Comparison of ENCODE assay signal across 12 cellular contexts in the genomic region with DNA sequence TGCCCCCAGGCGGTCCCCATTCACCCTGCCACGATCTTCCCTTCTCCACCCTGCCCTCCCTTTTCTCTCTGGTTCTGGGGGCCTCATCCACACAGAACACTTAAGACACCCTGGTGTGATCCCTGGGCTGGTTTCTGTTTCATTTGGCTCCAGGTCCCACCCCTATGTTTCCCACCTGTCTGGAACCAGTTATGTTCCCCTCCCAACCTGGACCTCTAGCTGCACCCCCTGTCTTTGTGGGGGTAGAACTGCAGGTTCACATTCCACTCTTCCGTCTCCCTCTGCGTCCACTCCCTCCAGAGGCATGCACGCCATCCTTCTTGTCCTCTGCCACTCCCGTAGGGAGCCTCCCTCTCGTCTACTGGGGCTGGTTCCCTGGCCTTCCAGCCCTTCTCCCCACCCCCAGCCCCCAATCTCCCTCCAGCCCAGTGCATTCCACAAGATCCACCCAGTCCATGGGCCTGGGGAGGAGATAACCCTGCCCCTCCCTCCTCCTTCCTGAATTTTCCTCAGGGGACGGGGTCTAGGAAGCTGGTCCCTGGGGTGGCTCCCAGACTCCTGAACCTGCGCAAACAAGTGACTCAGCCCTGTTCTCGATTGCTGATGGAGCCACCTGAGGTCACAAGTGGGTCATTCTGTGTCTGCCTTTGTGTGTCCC.
A peak's percentile ranks its signal among the peaks of the same experiment; 100 is the strongest.
DNase-seq lines count a peak whose midpoint lies in the region; ATAC-seq, FAIRE-seq and TF ChIP-seq lines count a peak whose summit lies in the region.
"Had no signal": no experiment of that assay in that cellular context is flagged by ENCODE, and none has a peak within 500 bp of the region (broad histone marks: within the 10 kb centered on the region; RNA-seq: fewer than 3 reads in every experiment).

No MANE protein-coding gene starts in this region.

- H3K36me3 ChIP-seq in K562 (ENCODE audit: control insufficient read depth, insufficient read depth, low read length) (no peaks in the 10 kb centered on the region), skeletal muscle tissue (ENCODE audit: control insufficient read depth in 3 of 3, insufficient read depth in 3 of 3, low read length in 3 of 3) (peaks cover 0 to 4% (median 3%) of the 10 kb centered on the region in 3 donors)

- ATAC-seq in K562 (peak; percentile 75), right cardiac atrium (peak; percentile 2 to 63)

- DNase-seq in GM13977 (ENCODE audit: low spot score) (no peak), K562 (ENCODE audit: extremely low read depth in 1 of 4, low spot score in 3 of 4) (peak in 3 of 4 experiments; percentile 28 to 38 (median 33)), right cardiac atrium (peak in 2 of 3 donors; percentile 41 to 60), iPS-NIHi7 (ENCODE audit: extremely low spot score) (no peak), Ammon's horn (ENCODE audit: low spot score) (no peak), pons (ENCODE audit: low spot score) (no peak)
- no peak for DNase-seq in activated CD4-positive, alpha-beta T cell treated with anti-CD3 and anti-CD28 coated beads, Interleukin-2, amount 10 ng/mL, durations not matched to agents 24 days and 14 days
- DNase-seq: DMS79 treated with DMSO at 0.1 percent for 48 hours had no signal

- no peak overlapping the region; the same call in 1 of the 2 replicates for H3K4me2 ChIP-seq in K562 (ENCODE audit: insufficient read depth, low read length)

- FAIRE-seq in K562 (lab: Jason Lieb, UNC) = no peak
- FAIRE-seq: colon, islet of Langerhans had no signal

- H3K4me3 ChIP-seq in K562 (no peak overlapping the region), right cardiac atrium (ENCODE audit: low read length) (no peak overlapping the region), skeletal muscle tissue (ENCODE audit: low read length in 3 of 3) (no peak overlapping the region)

- H2AFZ ChIP-seq in K562 (ENCODE audit: low read depth, low read length) = no peak overlapping the region

- H3K4me1 Mint-ChIP-seq in activated CD4-positive, alpha-beta T cell treated with anti-CD3 and anti-CD28 coated beads, Interleukin-2, amount 10 ng/mL, durations not matched to agents 24 days and 14 days = peaks cover 13% of the 10 kb centered on the region

- H3K27me3 Mint-ChIP-seq in activated CD4-positive, alpha-beta T cell treated with anti-CD3 and anti-CD28 coated beads, Interleukin-2, amount 10 ng/mL, durations not matched to agents 24 days and 14 days = peaks cover 19% of the 10 kb centered on the region

- 0% methylated on average over 6 of the region's 10 CpGs for WGBS in K562 (ENCODE audit: insufficient coverage, low coverage, missing lambda C conversion rate)
- WGBS in right cardiac atrium = 73% methylated on average over 10 of the region's 10 CpGs

- intact Hi-C loops in K562 (cut with micrococcal nuclease) = loop anchor here (5.0 kb wide), 1 partner anchor 49 kb away; no protein-coding TSS in a partner anchor
- intact Hi-C loops in right cardiac atrium (cut with DNase I) = loop anchor here in 2 of 4 donors (5.0 kb wide), 1 partner anchor 49 kb away; no protein-coding TSS in a partner anchor
- intact Hi-C loops in activated CD4-positive, alpha-beta T cell treated with anti-CD3 and anti-CD28 coated beads, Interleukin-2, amount 10 ng/mL, durations not matched to agents 24 days and 14 days (cut with micrococcal nuclease) = no loop called here

- H3K4me1 ChIP-seq in K562 (replicated peaks in 1 of 2; ENCODE audit: control insufficient read depth in 2 of 2, insufficient read depth in 2 of 2, low read length in 2 of 2) = no peaks in the 10 kb centered on the region
- H3K4me1 ChIP-seq in right cardiac atrium (ENCODE audit: control insufficient read depth, insufficient read depth, low read length) = peaks cover 31% of the 10 kb centered on the region
- H3K4me1 ChIP-seq in skeletal muscle tissue (ENCODE audit: control insufficient read depth in 3 of 3, insufficient read depth in 3 of 3, low read length in 3 of 3) = peaks cover 59 to 80% (median 77%) of the 10 kb centered on the region in 3 donors

- H3K36me3 Mint-ChIP-seq in activated CD4-positive, alpha-beta T cell treated with anti-CD3 and anti-CD28 coated beads, Interleukin-2, amount 10 ng/mL, durations not matched to agents 24 days and 14 days (ENCODE audit: low read depth) = no peaks in the 10 kb centered on the region

- peak; percentile 16 for TF ChIP-seq CTCF in GM13977 (IDR thresholded peaks at IDR 0.05; ENCODE audit: extremely low read depth, insufficient read depth, missing control alignments)
- peak; percentile 47 to 50 (median 47) for TF ChIP-seq CTCF in K562 (IDR thresholded peaks at IDR 0.05 in 2 of 3, conservative IDR thresholded peaks at IDR 0.05 in 1 of 3; ENCODE audit: insufficient read depth in 2 of 3, low read depth in 1 of 3, low read length in 3 of 3)

- no peak overlapping the region for H3K4me3 Mint-ChIP-seq in activated CD4-positive, alpha-beta T cell treated with anti-CD3 and anti-CD28 coated beads, Interleukin-2, amount 10 ng/mL, durations not matched to agents 24 days and 14 days
- H3K4me3 Mint-ChIP-seq: T-helper 2 cell treated with Interferon-gamma antibody and Interleukin-4, amounts not matched to agents 5 μg/mL and 100 μg/mL, for 36 hours had no signal

- H3K27ac ChIP-seq in K562 (ENCODE audit: extremely low read depth, low read depth, low read length) (no peak overlapping the region), right cardiac atrium (ENCODE audit: low read length) (peak overlapping the region; percentile 83), skeletal muscle tissue (ENCODE audit: low read depth, low read length) (peak overlapping the region; percentile 61)

- H3K9me3 Mint-ChIP-seq in activated CD4-positive, alpha-beta T cell treated with anti-CD3 and anti-CD28 coated beads, Interleukin-2, amount 10 ng/mL, durations not matched to agents 24 days and 14 days = no peaks in the 10 kb centered on the region
- H3K9me3 Mint-ChIP-seq: T-helper 2 cell treated with Interferon-gamma antibody and Interleukin-4, amounts not matched to agents 5 μg/mL and 100 μg/mL, for 36 hours had no signal

- peak in 1 of 2 experiments; percentile 35; a peak in 1 of 4 replicates for TF ChIP-seq RAD21 in K562 (CRISPR knock-in tag; conservative IDR thresholded peaks at IDR 0.05 in 1 of 2, IDR thresholded peaks at IDR 0.05 in 1 of 2)

- no peaks in the 10 kb centered on the region for H3K9me1 ChIP-seq in K562 (ENCODE audit: control insufficient read depth, insufficient read depth, low read length)

- peaks cover 18 to 63% of the 10 kb centered on the region in 2 experiments for H3K27me3 ChIP-seq in K562 (ENCODE audit: control insufficient read depth in 2 of 2, insufficient read depth in 2 of 2, low read length in 2 of 2)
- no peaks in the 10 kb centered on the region for H3K27me3 ChIP-seq in right cardiac atrium (ENCODE audit: control insufficient read depth, insufficient read depth)
- no peaks in the 10 kb centered on the region for H3K27me3 ChIP-seq in skeletal muscle tissue (ENCODE audit: control insufficient read depth in 3 of 3, insufficient read depth in 3 of 3, low read length in 3 of 3)

- H3K9ac ChIP-seq in K562 (ENCODE audit: insufficient read depth in 1 of 2, low read depth in 2 of 2, low read length in 2 of 2) (no peak overlapping the region), skeletal muscle tissue (ENCODE audit: low read depth in 1 of 3, low read length in 3 of 3) (peak overlapping the region in 1 of 3 donors; percentile 33)

- no TSS peak for BruUV-seq in K562 (replicated peaks; lab: Mats Ljungman, UMichigan)

- H3K79me2 ChIP-seq in K562 (ENCODE audit: control insufficient read depth, insufficient read depth, low read length) = no peaks in the 10 kb centered on the region

- CTCF ChIA-PET in K562 (lab: Yijun Ruan, JAX; ENCODE audit: low intra/inter-chr PET ratio) = no interaction called here

- POLR2A ChIA-PET in K562 (lab: Yijun Ruan, JAX) = interaction anchor here (1.1 kb wide), 1 partner anchor 9 kb away, joined by 3 read pairs; no protein-coding TSS in a partner anchor

- no peaks in the 10 kb centered on the region for H4K20me1 ChIP-seq in K562 (replicated peaks; ENCODE audit: control insufficient read depth, insufficient read depth, low read length)

- no peak for TF ChIP-seq POLR2A in K562 (conservative IDR thresholded peaks at IDR 0.05)

- no peak overlapping the region for H3K27ac Mint-ChIP-seq in activated CD4-positive, alpha-beta T cell treated with anti-CD3 and anti-CD28 coated beads, Interleukin-2, amount 10 ng/mL, durations not matched to agents 24 days and 14 days
- H3K27ac Mint-ChIP-seq: T-helper 2 cell treated with Interferon-gamma antibody and Interleukin-4, amounts not matched to agents 5 μg/mL and 100 μg/mL, for 36 hours had no signal

- in situ Hi-C loops in GM13977 (cut with MboI; ENCODE audit: low pct_unique_long_range_greater_than_20kb, low sequenced_read_pairs, unreplicated experiment) (no loop called here), K562 (cut with MboI) (no loop called here)

- no peak for TF ChIP-seq EP300 in K562 (IDR thresholded peaks at IDR 0.05; ENCODE audit: low read length)

- no peaks in the 10 kb centered on the region for H3K9me3 ChIP-seq in K562 (replicated peaks; ENCODE audit: control insufficient read depth, insufficient read depth, low read depth, low read length)
- H3K9me3 ChIP-seq in right cardiac atrium (ENCODE audit: control insufficient read depth, low read length) = no peaks in the 10 kb centered on the region
- no peaks in the 10 kb centered on the region for H3K9me3 ChIP-seq in skeletal muscle tissue (ENCODE audit: control insufficient read depth in 3 of 3, low read length in 3 of 3)

TF ChIP-seq in K562, 482 proteins besides CTCF, POLR2A, EP300 and RAD21 (continues in another document):
- TF ChIP-seq CTBP1 (IDR thresholded peaks at IDR 0.05; ENCODE audit: borderline replicate concordance) = no peak
- no peak for TF ChIP-seq LARP7 (IDR thresholded peaks at IDR 0.05)
- no peak for TF ChIP-seq NFXL1 (CRISPR knock-in tag; IDR thresholded peaks at IDR 0.05)
- TF ChIP-seq, protein P1, sequence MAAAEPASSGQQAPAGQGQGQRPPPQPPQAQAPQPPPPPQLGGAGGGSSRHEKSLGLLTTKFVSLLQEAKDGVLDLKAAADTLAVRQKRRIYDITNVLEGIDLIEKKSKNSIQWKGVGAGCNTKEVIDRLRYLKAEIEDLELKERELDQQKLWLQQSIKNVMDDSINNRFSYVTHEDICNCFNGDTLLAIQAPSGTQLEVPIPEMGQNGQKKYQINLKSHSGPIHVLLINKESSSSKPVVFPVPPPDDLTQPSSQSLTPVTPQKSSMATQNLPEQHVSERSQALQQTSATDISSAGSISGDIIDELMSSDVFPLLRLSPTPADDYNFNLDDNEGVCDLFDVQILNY (CRISPR knock-in tag; IDR thresholded peaks at IDR 0.05) = no peak
- TF ChIP-seq FOXA1 (IDR thresholded peaks at IDR 0.05; ENCODE audit: borderline replicate concordance) = no peak

Comparison
In these comparisons a context has a peak if more than half of its experiments do, and no peak if none do; other contexts are left out.
1. DNase-seq: peak in K562 (3 of 4) and right cardiac atrium (2 of 3); none in GM13977 (single experiment), iPS-NIHi7 (single experiment), activated CD4-positive, alpha-beta T cell treated with anti-CD3 and anti-CD28 coated beads, Interleukin-2, amount 10 ng/mL, durations not matched to agents 24 days and 14 days (single experiment), Ammon's horn (single experiment) and pons (single experiment).